Comparison of ENCODE assay signal across 9 cellular contexts in the genomic region with DNA sequence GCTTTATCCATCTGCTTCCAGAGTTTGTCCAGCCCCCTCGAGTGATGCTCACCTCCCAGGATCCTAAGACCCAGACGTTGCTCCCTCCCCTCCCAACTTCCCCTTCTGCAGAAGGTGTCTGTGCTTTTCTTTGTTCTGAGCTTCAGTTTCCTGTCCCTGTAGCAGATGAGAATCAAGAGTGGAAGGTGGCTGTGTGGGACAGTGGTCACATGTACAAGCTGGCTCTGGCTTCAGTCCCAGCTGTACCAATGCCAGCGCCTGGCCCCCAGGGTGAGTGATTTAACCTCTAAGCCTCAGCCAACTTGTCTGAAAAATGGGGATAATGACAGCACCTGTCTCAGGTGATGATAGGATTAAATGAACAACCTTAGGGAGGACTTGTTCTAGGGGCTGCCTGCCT. TPM values are rescaled to one million over a fixed set of nuclear protein-coding genes. Genes with fewer than 3 reads are reported as not detected.
DNase-seq lines count a peak whose midpoint lies in the region; FAIRE-seq and TF ChIP-seq lines count a peak whose summit lies in the region.
"Had no signal": no experiment of that assay in that cellular context is flagged by ENCODE, and none has a peak within 500 bp of the region (broad histone marks: within the 10 kb centered on the region; RNA-seq: fewer than 3 reads in every experiment).

No MANE protein-coding gene starts in this region.

- H3K27me3 ChIP-seq in trophoblast cell (ENCODE audit: insufficient read depth, low read length) (no peaks in the 10 kb centered on the region), dorsolateral prefrontal cortex (no peaks in the 10 kb centered on the region)

- H3K4me1 Mint-ChIP-seq in dendritic cell treated with granulocyte-macrophage colony-stimulating factor and Interleukin-4, amounts not matched to agents 40 ng/mL and 50 ng/mL, for 4 days (ENCODE audit: low read depth): peaks cover 77% of the 10 kb centered on the region

- H4K8ac ChIP-seq in trophoblast cell (ENCODE audit: low read depth, low read length): peak overlapping the region; percentile 81

- no peak overlapping the region for H3K14ac ChIP-seq in trophoblast cell (ENCODE audit: low read length)

- no peak overlapping the region for H3K4me2 ChIP-seq in trophoblast cell (ENCODE audit: low read length)

- no peak overlapping the region for H3K4me3 Mint-ChIP-seq in dendritic cell treated with granulocyte-macrophage colony-stimulating factor and Interleukin-4, amounts not matched to agents 40 ng/mL and 50 ng/mL, for 4 days

- no peaks in the 10 kb centered on the region for H3K36me3 ChIP-seq in trophoblast cell (ENCODE audit: control insufficient read depth in 1 of 2, insufficient read depth in 2 of 2, low read length in 2 of 2)

- no peaks in the 10 kb centered on the region for H3K79me2 ChIP-seq in trophoblast cell (ENCODE audit: control insufficient read depth, insufficient read depth, low read length, poor library complexity)

- H3K79me1 ChIP-seq in trophoblast cell (ENCODE audit: low read length): no peaks in the 10 kb centered on the region

- no peak overlapping the region for H3K18ac ChIP-seq in trophoblast cell (ENCODE audit: low read length)

- peak; percentile 73 for FAIRE-seq in GM18507 (lab: Jason Lieb, UNC)

- no peak overlapping the region for H2BK5ac ChIP-seq in trophoblast cell (ENCODE audit: low read depth, low read length, poor library complexity)

- no peak overlapping the region for H3K23ac ChIP-seq in trophoblast cell (ENCODE audit: low read length)

- no peak overlapping the region for H3K4ac ChIP-seq in trophoblast cell (ENCODE audit: low read depth, low read length)

- WGBS in trophoblast cell (ENCODE audit: extremely low coverage, insufficient coverage, insufficient read length): no CpG with 5 or more reads among the region's 3 CpGs

- intact Hi-C loops in dendritic cell treated with granulocyte-macrophage colony-stimulating factor and Interleukin-4, amounts not matched to agents 40 ng/mL and 50 ng/mL, for 4 days (cut with micrococcal nuclease): loop anchor here (1.0 kb wide), 2 partner anchors 20 to 68 kb away; no protein-coding TSS in a partner anchor
- intact Hi-C loops in dorsolateral prefrontal cortex (cut with DNase I): loop anchor here in 1 of 2 donors (2.0 kb wide), 1 partner anchor 69 kb away; no protein-coding TSS in a partner anchor

- no peak overlapping the region for H2AK5ac ChIP-seq in trophoblast cell (ENCODE audit: low read length)

- TF ChIP-seq CTCF in dorsolateral prefrontal cortex (IDR thresholded peaks at IDR 0.05 in 54 of 56, conservative IDR thresholded peaks at IDR 0.05 in 2 of 56; ENCODE audit: low read depth in 1 of 56, partially characterized antibody in 56 of 56): no peak

- H3K4me1 ChIP-seq in trophoblast cell (ENCODE audit: control insufficient read depth in 1 of 2, insufficient read depth in 2 of 2, low read length in 2 of 2): peaks cover 0 to 2% of the 10 kb centered on the region in 2 experiments

- no peak overlapping the region for H2BK12ac ChIP-seq in trophoblast cell (ENCODE audit: low read length)

- no peaks in the 10 kb centered on the region for H3K9me3 Mint-ChIP-seq in dendritic cell treated with granulocyte-macrophage colony-stimulating factor and Interleukin-4, amounts not matched to agents 40 ng/mL and 50 ng/mL, for 4 days
- H3K9me3 Mint-ChIP-seq: immature natural killer cell had no signal

- peak overlapping the region; percentile 37 for H4K12ac ChIP-seq in trophoblast cell (ENCODE audit: low read depth, low read length)

- no peak overlapping the region for H2BK120ac ChIP-seq in trophoblast cell (ENCODE audit: insufficient read depth, low read length, poor library complexity)

- H3K36me3 Mint-ChIP-seq in dendritic cell treated with granulocyte-macrophage colony-stimulating factor and Interleukin-4, amounts not matched to agents 40 ng/mL and 50 ng/mL, for 4 days (ENCODE audit: low read depth): peaks cover 52% of the 10 kb centered on the region

- H3K27ac ChIP-seq in trophoblast cell (ENCODE audit: low read depth, low read length) (no peak overlapping the region), dorsolateral prefrontal cortex (peak overlapping the region in 11 of 59 donors; percentile 15 to 82 (median 66))

- in situ Hi-C loops in KBM-7 (cut with MboI; ENCODE audit: low pct_unique_long_range_greater_than_20kb, low sequenced_read_pairs): loop anchor here (10.0 to 25.0 kb wide), 2 partner anchors 55 to 113 kb away; a partner anchor contains a TSS

- no peak for DNase-seq in GM18507 (ENCODE audit: extremely low spot score, insufficient read length, low read depth)
- peak; percentile 57 for DNase-seq in KBM-7
- DNase-seq in trophoblast cell: no peak
- no peak for DNase-seq in dorsolateral prefrontal cortex
- DNase-seq in putamen (ENCODE audit: low spot score): no peak
- DNase-seq in activated gamma-delta T cell (lab: John Stamatoyannopoulos, UW): no peak
- DNase-seq in H4 (ENCODE audit: low spot score): no peak

- H3K9ac ChIP-seq in trophoblast cell (ENCODE audit: low read length): no peak overlapping the region

- no peaks in the 10 kb centered on the region for H3K27me3 Mint-ChIP-seq in dendritic cell treated with granulocyte-macrophage colony-stimulating factor and Interleukin-4, amounts not matched to agents 40 ng/mL and 50 ng/mL, for 4 days

- H3K9me3 ChIP-seq in trophoblast cell (ENCODE audit: insufficient read depth, low read depth, low read length): no peaks in the 10 kb centered on the region

- H2AFZ ChIP-seq in trophoblast cell (ENCODE audit: insufficient read depth, low read length, poor library complexity): no peak overlapping the region

- H3K27ac Mint-ChIP-seq in dendritic cell treated with granulocyte-macrophage colony-stimulating factor and Interleukin-4, amounts not matched to agents 40 ng/mL and 50 ng/mL, for 4 days: peak overlapping the region; percentile 67

- H3K4me3 ChIP-seq in trophoblast cell (ENCODE audit: low read depth, low read length) (no peak overlapping the region), dorsolateral prefrontal cortex (peak overlapping the region in 12 of 59 donors; percentile 29 to 62 (median 52))

- no peak overlapping the region for H4K91ac ChIP-seq in trophoblast cell (ENCODE audit: low read depth, low read length)

RNA-seq across cellular contexts. Expression of a gene that starts 7.7 kb away (rescaled TPM):
- 0.04 TPM in 1 of 2 replicates, not detected in the other for polyA plus RNA-seq in trophoblast cell (2013)
- under 1 TPM in 1 of 120 experiments, not detected in 119; 0.33 TPM for total RNA-seq in dorsolateral prefrontal cortex
- not detected in 2 replicates for total RNA-seq in H4 (2014; rRNA removed; shearing (Covaris generic))

RNA-seq across cellular contexts. Expression of a gene that starts 8.6 kb away (rescaled TPM):
- polyA plus RNA-seq in trophoblast cell (2013): 2.3 TPM in 2 replicates
- 10 to 100 TPM; 30.2 to 62.6 (median 43.4) TPM for total RNA-seq in dorsolateral prefrontal cortex
- 38.2 and 47.5 TPM in 2 replicates for total RNA-seq in H4 (2014; rRNA removed; shearing (Covaris generic))

RNA-seq across cellular contexts. Expression of a gene that starts 21.0 kb away (rescaled TPM):
- polyA plus RNA-seq in trophoblast cell (2013): 102 TPM in 2 replicates
- 100 to 1,000 TPM in 119 of 120 experiments, 10 to 100 TPM in 1; 99.4 to 256 (median 180) TPM for total RNA-seq in dorsolateral prefrontal cortex
- total RNA-seq in H4 (2014; rRNA removed; shearing (Covaris generic)): 53.4 and 57.6 TPM in 2 replicates

RNA-seq across cellular contexts. Expression of a gene that starts 53.9 kb away (rescaled TPM):
- 30.0 and 30.4 TPM in 2 replicates for polyA plus RNA-seq in trophoblast cell (2013)
- 10 to 100 TPM; 11.5 to 27.4 (median 17.6) TPM for total RNA-seq in dorsolateral prefrontal cortex
- total RNA-seq in H4 (2014; rRNA removed; shearing (Covaris generic)): 1.0 and 1.9 TPM in 2 replicates
